In the genomic region with DNA sequence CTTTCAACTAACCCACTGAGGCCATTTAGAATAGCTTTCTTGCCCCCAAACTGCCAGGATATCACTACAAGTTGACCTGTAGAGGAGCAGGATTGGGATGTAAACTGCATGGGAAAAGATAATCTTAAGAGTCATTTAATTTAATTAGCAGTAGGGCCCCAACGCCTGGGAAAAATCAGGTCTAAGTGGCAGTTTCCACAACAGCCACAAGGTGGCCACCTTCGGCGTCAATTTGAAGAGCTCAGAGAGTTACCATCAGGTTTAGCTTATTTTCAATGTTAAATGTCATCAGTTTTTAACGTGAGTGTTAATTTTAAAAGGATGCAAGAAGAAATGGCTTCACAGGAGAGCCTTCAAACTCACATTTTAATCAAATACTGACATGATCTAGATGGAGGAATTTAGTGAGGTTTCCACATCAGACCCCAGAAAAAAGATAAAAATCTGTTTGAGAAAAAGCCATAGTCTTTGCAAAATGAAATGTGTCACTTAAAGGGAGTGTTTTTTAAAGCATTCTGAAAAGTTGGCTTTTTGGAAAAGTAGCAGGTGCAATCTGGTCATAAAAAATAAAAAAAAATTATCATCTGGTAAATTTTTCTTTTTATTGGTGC, we compare ENCODE assay signal across 8 cellular contexts.
DNase-seq lines count a peak whose midpoint lies in the region; ATAC-seq, FAIRE-seq and TF ChIP-seq lines count a peak whose summit lies in the region.

No MANE protein-coding gene starts in this region.

- peak; percentile 80 for TF ChIP-seq CTCF in SU-DHL-6 (IDR thresholded peaks at IDR 0.05; ENCODE audit: insufficient read depth, low read length, poor library complexity, severe bottlenecking)

- FAIRE-seq in GM19239 (lab: Jason Lieb, UNC), result peak; percentile 83
- FAIRE-seq in HTR-8/SVneo (lab: Jason Lieb, UNC), result peak; percentile 9

- no peak overlapping the region for H2AFZ ChIP-seq in SU-DHL-6 (ENCODE audit: low read depth, low read length, severe bottlenecking)

- no peaks in the 10 kb centered on the region for H4K20me1 ChIP-seq in SU-DHL-6 (ENCODE audit: low read depth, low read length)

- H3F3A ChIP-seq in SU-DHL-6 (ENCODE audit: insufficient read depth), result no peaks in the 10 kb centered on the region

- no peaks in the 10 kb centered on the region for H3K27me3 ChIP-seq in SU-DHL-6 (ENCODE audit: low read length)

- no peak overlapping the region for H3K27ac ChIP-seq in SU-DHL-6 (ENCODE audit: low read depth, low read length)

- H3K4me2 ChIP-seq in SU-DHL-6 (ENCODE audit: low read depth, low read length, poor library complexity, severe bottlenecking), result no peak overlapping the region

- H3K4me3 ChIP-seq in SU-DHL-6 (ENCODE audit: insufficient read depth, low read length, poor library complexity, severe bottlenecking), result no peak overlapping the region

- H3K9ac ChIP-seq in SU-DHL-6 (ENCODE audit: low read length), result no peak overlapping the region

- no peak for ATAC-seq in GM19035 (IDR thresholded peaks at IDR 0.05; ENCODE audit: unreplicated experiment)

- H3K79me2 ChIP-seq in SU-DHL-6 (ENCODE audit: insufficient read depth, low read length), result no peaks in the 10 kb centered on the region

- H3K9me2 ChIP-seq in SU-DHL-6 (replicated peaks; ENCODE audit: insufficient read depth, low read length), result no peaks in the 10 kb centered on the region

- H3K9me3 ChIP-seq in SU-DHL-6 (ENCODE audit: insufficient read depth, low read length), result no peaks in the 10 kb centered on the region

- peak; percentile 55 for DNase-seq in COLO668 (lab: John Stamatoyannopoulos, UW; ENCODE audit: unreplicated experiment)
- peak; percentile 16 for DNase-seq in GM19239 (ENCODE audit: insufficient read length, low spot score)
- peak; percentile 30 for DNase-seq in HTR-8/SVneo (ENCODE audit: insufficient read length, low spot score)
- peak; percentile 5 for DNase-seq in amniotic stem cell (lab: John Stamatoyannopoulos, UW)
- DNase-seq in hippocampal formation (lab: John Stamatoyannopoulos, UW), result peak; percentile 8 to 32
- peak; percentile 42 to 53 for DNase-seq in stimulated activated CD4-positive, alpha-beta T cell treated with anti-CD3 and anti-CD28 coated beads, Interleukin-1b, Interleukin-23, amount 100 ng/mL, for 4 hours (ENCODE audit: low read depth in 2 of 2)

- H3K36me3 ChIP-seq in SU-DHL-6 (ENCODE audit: low read length), result no peaks in the 10 kb centered on the region

Comparison
In these comparisons a context has a peak if more than half of its experiments do, and no peak if none do; other contexts are left out.
1. DNase-seq: peak in every context shown above with its lines; median percentile 55 in COLO668; 48 in stimulated activated CD4-positive, alpha-beta T cell treated with anti-CD3 and anti-CD28 coated beads, Interleukin-1b, Interleukin-23, amount 100 ng/mL, for 4 hours; 30 in HTR-8/SVneo; 20 in hippocampal formation; 16 in GM19239; 5 in amniotic stem cell.